Comparison of ENCODE assay signal across 18 cellular contexts in genomic region chr19:13004273-13004672, GRCh38. TPM values are rescaled to one million over a fixed set of nuclear protein-coding genes. Genes with fewer than 3 reads are reported as not detected.
A peak's percentile ranks its signal among the peaks of the same experiment; 100 is the strongest.
DNase-seq lines count a peak whose midpoint lies in the region; ATAC-seq and TF ChIP-seq lines count a peak whose summit lies in the region.
"Had no signal": no experiment of that assay in that cellular context is flagged by ENCODE, and none has a peak within 500 bp of the region (broad histone marks: within the 10 kb centered on the region; RNA-seq: fewer than 3 reads in every experiment).

No MANE protein-coding gene starts in this region.

- H3K4me3 ChIP-seq in ascending aorta: no peak overlapping the region
- H3K4me3 ChIP-seq in lower lobe of right lung: no peak overlapping the region
- H3K4me3 ChIP-seq in stomach smooth muscle (ENCODE audit: low read length in 2 of 2): peak overlapping the region in 1 of 2 donors; percentile 3
- H3K4me3 ChIP-seq: right atrium auricular region had no signal

- H3K27me3 ChIP-seq in ascending aorta (no peaks in the 10 kb centered on the region), lower lobe of right lung (ENCODE audit: low read depth) (no peaks in the 10 kb centered on the region), stomach smooth muscle (ENCODE audit: control insufficient read depth in 1 of 2, insufficient read depth in 2 of 2, low read length in 2 of 2) (no peaks in the 10 kb centered on the region)
- H3K27me3 ChIP-seq: right atrium auricular region had no signal

- DNase-seq in NCI-H69 (lab: John Stamatoyannopoulos, UW) (peak; percentile 68), ascending aorta (ENCODE audit: low spot score in 2 of 2) (no peak), lower lobe of right lung (no peak)
- no peak for DNase-seq in effector memory CD8-positive, alpha-beta T cell
- DNase-seq in stimulated activated naive CD4-positive, alpha-beta T cell (lab: John Stamatoyannopoulos, UW): no peak
- DNase-seq: activated B cell treated with CpG ODN at 0.5 μM for 24 hours; NCI-H1694 treated with DMSO at 0.1 percent for 48 hours; SHP77; stimulated activated CD4-positive, alpha-beta T cell treated with anti-CD3 and anti-CD28 coated beads, Interleukin-1b, Interleukin-23, amount 100 ng/mL, for 48 hours had no signal

- H3K27ac ChIP-seq in ascending aorta (peak overlapping the region; percentile 95 to 98), lower lobe of right lung (peak overlapping the region; percentile 41), stomach smooth muscle (ENCODE audit: low read length) (peak overlapping the region; percentile 95)
- H3K27ac ChIP-seq: right atrium auricular region had no signal

- H3K9ac ChIP-seq in stomach smooth muscle (ENCODE audit: low read length in 2 of 2): no peak overlapping the region

- ATAC-seq in lower lobe of right lung: no peak
- no peak for ATAC-seq in GM21390 (IDR thresholded peaks at IDR 0.05; ENCODE audit: unreplicated experiment)
- ATAC-seq in effector memory CD8-positive, alpha-beta T cell (replicated peaks): no peak
- no peak for ATAC-seq in GM18873 (IDR thresholded peaks at IDR 0.05; ENCODE audit: low FRiP score, unreplicated experiment)
- ATAC-seq: activated T-helper 17 cell treated with anti-CD3 and anti-CD28 coated beads, Interleukin-2, amount 50 U/mL, for 72 hours had no signal

- H3K4me1 ChIP-seq in ascending aorta: peaks cover 30 to 81% of the 10 kb centered on the region in 2 donors
- peaks cover 93% of the 10 kb centered on the region for H3K4me1 ChIP-seq in lower lobe of right lung
- H3K4me1 ChIP-seq in stomach smooth muscle (ENCODE audit: control insufficient read depth, insufficient read depth, low read length): peaks cover 97% of the 10 kb centered on the region

- H3K4me1 Mint-ChIP-seq in effector memory CD8-positive, alpha-beta T cell (ENCODE audit: low read depth in 2 of 2): peaks cover 0 to 2% of the 10 kb centered on the region in 2 donors
- H3K4me1 Mint-ChIP-seq: activated B cell treated with CpG ODN at 0.5 μM for 24 hours; activated T-helper 17 cell treated with anti-CD3 and anti-CD28 coated beads, Interleukin-2, amount 50 U/mL, for 72 hours had no signal

- TF ChIP-seq CTCF in ascending aorta (IDR thresholded peaks at IDR 0.05) (no peak), lower lobe of right lung (IDR thresholded peaks at IDR 0.05) (no peak)

- peaks cover 2% of the 10 kb centered on the region for H3K36me3 Mint-ChIP-seq in effector memory CD8-positive, alpha-beta T cell (ENCODE audit: insufficient read depth)

- H3K4me3 Mint-ChIP-seq in effector memory CD8-positive, alpha-beta T cell: no peak overlapping the region
- H3K4me3 Mint-ChIP-seq: activated B cell treated with CpG ODN at 0.5 μM for 24 hours; activated T-helper 17 cell treated with anti-CD3 and anti-CD28 coated beads, Interleukin-2, amount 50 U/mL, for 72 hours; T-helper 1 cell treated with Interleukin-12 subunit alpha and Interleukin-12 subunit beta and Interleukin-4 antibody, amounts not matched to agents 30 μg/mL and 1 μg/mL, for 36 hours had no signal

- intact Hi-C loops in ascending aorta (cut with DNase I) (no loop called here), lower lobe of right lung (cut with DNase I) (no loop called here)

- H3K9me3 Mint-ChIP-seq in effector memory CD8-positive, alpha-beta T cell: no peaks in the 10 kb centered on the region
- H3K9me3 Mint-ChIP-seq: activated B cell treated with CpG ODN at 0.5 μM for 24 hours; activated T-helper 17 cell treated with anti-CD3 and anti-CD28 coated beads, Interleukin-2, amount 50 U/mL, for 72 hours; T-helper 1 cell treated with Interleukin-12 subunit alpha and Interleukin-12 subunit beta and Interleukin-4 antibody, amounts not matched to agents 30 μg/mL and 1 μg/mL, for 36 hours had no signal

- H3K36me3 ChIP-seq in ascending aorta: peaks cover 0 to 11% of the 10 kb centered on the region in 2 donors
- H3K36me3 ChIP-seq in lower lobe of right lung: no peaks in the 10 kb centered on the region
- H3K36me3 ChIP-seq in stomach smooth muscle (ENCODE audit: control insufficient read depth in 2 of 2, insufficient read depth in 2 of 2, low read length in 2 of 2): peaks cover 0 to 6% of the 10 kb centered on the region in 2 donors

- peaks cover 17 to 74% of the 10 kb centered on the region in 2 donors for H3K27me3 Mint-ChIP-seq in effector memory CD8-positive, alpha-beta T cell

- no peaks in the 10 kb centered on the region for H3K9me3 ChIP-seq in ascending aorta
- no peaks in the 10 kb centered on the region for H3K9me3 ChIP-seq in lower lobe of right lung
- H3K9me3 ChIP-seq in stomach smooth muscle (ENCODE audit: control insufficient read depth in 2 of 2, low read length in 2 of 2): no peaks in the 10 kb centered on the region
- H3K9me3 ChIP-seq: right atrium auricular region had no signal

- no peak overlapping the region for H3K27ac Mint-ChIP-seq in effector memory CD8-positive, alpha-beta T cell
- H3K27ac Mint-ChIP-seq: activated B cell treated with CpG ODN at 0.5 μM for 24 hours; activated T-helper 17 cell treated with anti-CD3 and anti-CD28 coated beads, Interleukin-2, amount 50 U/mL, for 72 hours; T-helper 1 cell treated with Interleukin-12 subunit alpha and Interleukin-12 subunit beta and Interleukin-4 antibody, amounts not matched to agents 30 μg/mL and 1 μg/mL, for 36 hours had no signal

RNA-seq across cellular contexts. Expression of gene NFIX, which starts 9.0 kb away (rescaled TPM):
- total RNA-seq in ascending aorta (76.5 TPM), lower lobe of right lung (146 TPM)

RNA-seq across cellular contexts. Expression of gene DAND5, which starts 34.9 kb away (rescaled TPM):
- total RNA-seq in ascending aorta: not detected
- 0.32 TPM for total RNA-seq in lower lobe of right lung
- total RNA-seq: activated B cell treated with CpG ODN at 0.5 μM for 24 hours; activated CD8-positive, alpha-beta memory T cell treated with anti-CD3 and anti-CD28 coated beads for 36 hours; glomerular endothelial cell; subcutaneous adipose tissue had no signal

RNA-seq across cellular contexts. Expression of gene GADD45GIP1, which starts 47.2 kb away (rescaled TPM):
- total RNA-seq in ascending aorta: 42.7 TPM
- 14.8 TPM for total RNA-seq in lower lobe of right lung

RNA-seq across cellular contexts. Expression of gene RAD23A, which starts 58.6 kb away (rescaled TPM):
- total RNA-seq in ascending aorta (146 TPM), lower lobe of right lung (93.3 TPM)

Comparison
In these comparisons a context has a peak if more than half of its experiments do, and no peak if none do; other contexts are left out.
1. H3K27ac ChIP-seq: peak in every context shown above with its lines; median percentile 96 in ascending aorta; 95 in stomach smooth muscle; 41 in lower lobe of right lung.